10 cellular contexts compared by ENCODE assay signal in the genomic region with DNA sequence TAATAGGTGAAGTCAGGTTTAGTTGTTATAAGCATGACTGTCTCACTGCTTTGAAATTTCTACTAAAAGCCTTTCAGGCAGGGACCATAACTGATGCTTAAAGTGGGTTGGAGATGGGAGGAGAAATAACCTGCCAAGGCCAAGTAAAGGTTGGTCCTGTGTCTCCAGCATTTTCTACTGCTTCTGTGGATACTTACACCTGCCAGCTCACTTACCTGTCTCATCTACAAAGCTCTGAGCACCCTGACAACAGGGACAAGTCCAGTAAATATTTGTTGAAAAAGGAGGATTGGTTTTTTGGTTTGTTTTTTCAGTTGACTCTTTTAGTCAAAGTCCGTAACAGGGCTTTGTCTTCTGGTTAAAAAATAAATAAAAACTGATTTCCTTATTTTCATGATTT. TPM values are rescaled to one million over a fixed set of nuclear protein-coding genes. Genes with fewer than 3 reads are reported as not detected.
DNase-seq lines count a peak whose midpoint lies in the region; ATAC-seq and TF ChIP-seq lines count a peak whose summit lies in the region.
"Had no signal": no experiment of that assay in that cellular context is flagged by ENCODE, and none has a peak within 500 bp of the region (broad histone marks: within the 10 kb centered on the region; RNA-seq: fewer than 3 reads in every experiment).

No MANE protein-coding gene starts in this region.

- H3K4me3 Mint-ChIP-seq in MCF 10A (ENCODE audit: unreplicated experiment), result no peak overlapping the region

- H3K23ac ChIP-seq in trophoblast cell (ENCODE audit: low read length), result no peak overlapping the region

- H3K27ac Mint-ChIP-seq in MCF 10A (ENCODE audit: low read depth, unreplicated experiment), result peak overlapping the region; percentile 28

- H3K36me3 Mint-ChIP-seq in MCF 10A (ENCODE audit: insufficient read depth, unreplicated experiment), result peaks cover 25% of the 10 kb centered on the region

- H2AK5ac ChIP-seq in trophoblast cell (ENCODE audit: low read length), result no peak overlapping the region

- H2BK120ac ChIP-seq in trophoblast cell (ENCODE audit: insufficient read depth, low read length, poor library complexity), result no peak overlapping the region

- H3K4ac ChIP-seq in trophoblast cell (ENCODE audit: low read depth, low read length), result no peak overlapping the region

- no peak overlapping the region for H3K18ac ChIP-seq in trophoblast cell (ENCODE audit: low read length)

- H3K9ac ChIP-seq in trophoblast cell (ENCODE audit: low read length), result no peak overlapping the region

- no peak overlapping the region for H3K4me2 ChIP-seq in trophoblast cell (ENCODE audit: low read length)

- TF ChIP-seq CTCF in MCF 10A (IDR thresholded peaks at IDR 0.05; ENCODE audit: unreplicated experiment), result no peak

- no peaks in the 10 kb centered on the region for H3K4me1 Mint-ChIP-seq in MCF 10A (ENCODE audit: insufficient read depth, unreplicated experiment)

- H3K27me3 Mint-ChIP-seq in MCF 10A (ENCODE audit: insufficient read depth, unreplicated experiment), result no peaks in the 10 kb centered on the region

- CTCF ChIA-PET in MCF 10A (lab: Yijun Ruan, JAX), result no interaction called here

- no peak overlapping the region for H3K14ac ChIP-seq in trophoblast cell (ENCODE audit: low read length)

- DNase-seq in MCF 10A (ENCODE audit: unreplicated experiment) (no peak), trophoblast cell (no peak), NCI-H1092 (lab: John Stamatoyannopoulos, UW) (no peak), head of caudate nucleus (no peak)
- no peak for DNase-seq in stimulated activated CD4-positive, alpha-beta T cell treated with anti-CD3 and anti-CD28 coated beads, Interleukin-1b, Interleukin-23, amount 100 ng/mL, for 48 hours
- DNase-seq: NCI-H1417, T-helper 2 cell had no signal

- no peak overlapping the region for H4K91ac ChIP-seq in trophoblast cell (ENCODE audit: low read depth, low read length)

- no peak overlapping the region for H4K8ac ChIP-seq in trophoblast cell (ENCODE audit: low read depth, low read length)

- H3K4me3 ChIP-seq in thymus (ENCODE audit: low read length) (no peak overlapping the region), trophoblast cell (ENCODE audit: low read depth, low read length) (no peak overlapping the region)

- no peak overlapping the region for H4K12ac ChIP-seq in trophoblast cell (ENCODE audit: low read depth, low read length)

- H3K79me2 ChIP-seq in trophoblast cell (ENCODE audit: control insufficient read depth, insufficient read depth, low read length, poor library complexity), result no peaks in the 10 kb centered on the region

- WGBS in thymus, result 88% methylated on average over 1 of the region's 1 CpG
- WGBS in trophoblast cell (ENCODE audit: extremely low coverage, insufficient coverage, insufficient read length), result no CpG with 5 or more reads among the region's 1 CpG

- H3K36me3 ChIP-seq in thymus (ENCODE audit: control insufficient read depth, insufficient read depth) (peaks cover 2% of the 10 kb centered on the region), trophoblast cell (ENCODE audit: control insufficient read depth in 1 of 2, insufficient read depth in 2 of 2, low read length in 2 of 2) (peaks cover 9% of the 10 kb centered on the region in 2 experiments)

- H2BK5ac ChIP-seq in trophoblast cell (ENCODE audit: low read depth, low read length, poor library complexity), result no peak overlapping the region

- H3K9me3 Mint-ChIP-seq in MCF 10A (ENCODE audit: unreplicated experiment), result no peaks in the 10 kb centered on the region

- BruUV-seq in MCF 10A (replicated peaks; lab: Mats Ljungman, UMichigan), result no TSS peak

- peak; percentile 23 for ATAC-seq in GM19372 (IDR thresholded peaks at IDR 0.05; ENCODE audit: low read depth, unreplicated experiment)
- ATAC-seq in HG02885 (IDR thresholded peaks at IDR 0.05; ENCODE audit: poor library complexity, unreplicated experiment), result peak; percentile 15

- H3K4me1 ChIP-seq in thymus (ENCODE audit: control insufficient read depth, insufficient read depth, low read length) (peaks cover 4% of the 10 kb centered on the region), trophoblast cell (ENCODE audit: control insufficient read depth in 1 of 2, insufficient read depth in 2 of 2, low read length in 2 of 2) (no peaks in the 10 kb centered on the region)

- H3K27ac ChIP-seq in thymus (ENCODE audit: low read depth) (peak overlapping the region; percentile 47), trophoblast cell (ENCODE audit: low read depth, low read length) (no peak overlapping the region)

- no peaks in the 10 kb centered on the region for H3K79me1 ChIP-seq in trophoblast cell (ENCODE audit: low read length)

- POLR2A ChIA-PET in MCF 10A (lab: Yijun Ruan, JAX), result interaction anchor here (1.0 to 1.2 kb wide), 2 partner anchors 11 to 13 kb away, joined by 3 read pairs; no protein-coding TSS in a partner anchor

- intact Hi-C loops in MCF 10A (cut with micrococcal nuclease), result no loop called here
- intact Hi-C loops in head of caudate nucleus (cut with DNase I), result no loop called here

- no peak overlapping the region for H2BK12ac ChIP-seq in trophoblast cell (ENCODE audit: low read length)

- H3K9me3 ChIP-seq in thymus (ENCODE audit: control insufficient read depth) (no peaks in the 10 kb centered on the region), trophoblast cell (ENCODE audit: insufficient read depth, low read depth, low read length) (no peaks in the 10 kb centered on the region)

- H3K27me3 ChIP-seq in thymus (ENCODE audit: control insufficient read depth, insufficient read depth) (no peaks in the 10 kb centered on the region), trophoblast cell (ENCODE audit: insufficient read depth, low read length) (no peaks in the 10 kb centered on the region)

- no peak overlapping the region for H2AFZ ChIP-seq in trophoblast cell (ENCODE audit: insufficient read depth, low read length, poor library complexity)

RNA-seq across cellular contexts. Expression of a gene that starts 38.6 kb away (rescaled TPM):
- total RNA-seq in MCF 10A (2022), result 7.1 and 11.1 TPM in 2 replicates
- 38.4 TPM for polyA plus RNA-seq in thymus
- polyA plus RNA-seq in trophoblast cell (2013), result 98.6 and 107 TPM in 2 replicates
